1 cellular context compared by ENCODE assay signal in genomic region chr11:119727523-119728081, GRCh38.
TF ChIP-seq lines count a peak whose summit lies in the region.

No MANE protein-coding gene starts in this region.

TF ChIP-seq in HEK293, 187 proteins besides CTCF, POLR2A, EP300 and RAD21 (continued from another document):
- TF ChIP-seq KLF10 (tag by site-specific recombination; IDR thresholded peaks at IDR 0.05) (no peak), ZNF621 (tag by site-specific recombination; IDR thresholded peaks at IDR 0.05) (no peak), ZBTB8A (tag by site-specific recombination; IDR thresholded peaks at IDR 0.05) (peak; percentile 75), ZNF423 (tag by site-specific recombination; IDR thresholded peaks at IDR 0.05) (0 out of 2 replicates have a peak, but pooled peaks have one; percentile 13), ZIC2 (tag by site-specific recombination; IDR thresholded peaks at IDR 0.05) (peak; percentile 55), ZBTB20 (tag by site-specific recombination; IDR thresholded peaks at IDR 0.05) (0 out of 2 replicates have a peak, but pooled peaks have one; percentile 18), ZNF777 (tag by site-specific recombination; IDR thresholded peaks at IDR 0.05; ENCODE audit: borderline replicate concordance) (0 out of 2 replicates have a peak, but pooled peaks have one; percentile 26), ZBTB26 (tag by site-specific recombination; optimal IDR thresholded peaks at IDR 0.05) (peak; percentile 33)
TF ChIP-seq in HEK293: peak in this region for 10.
